Comparison of ENCODE assay signal across 11 cellular contexts in genomic region chr19:17671906-17672305, GRCh38. TPM values are rescaled to one million over a fixed set of nuclear protein-coding genes. Genes with fewer than 3 reads are reported as not detected.
A peak's percentile ranks its signal among the peaks of the same experiment; 100 is the strongest.
DNase-seq lines count a peak whose midpoint lies in the region; ATAC-seq and TF ChIP-seq lines count a peak whose summit lies in the region.
"Had no signal": no experiment of that assay in that cellular context is flagged by ENCODE, and none has a peak within 500 bp of the region (broad histone marks: within the 10 kb centered on the region; RNA-seq: fewer than 3 reads in every experiment).

No MANE protein-coding gene starts in this region.

- H2AFZ ChIP-seq in osteoblast (ENCODE audit: low read length) = no peak overlapping the region

- no peaks in the 10 kb centered on the region for H3K9me3 ChIP-seq in osteoblast (ENCODE audit: low read depth, low read length)
- H3K9me3 ChIP-seq: BLaER1, body of pancreas had no signal

- peak; percentile 51 for DNase-seq in activated CD4-positive, alpha-beta T cell treated with anti-CD3 and anti-CD28 coated beads for 48 hours
- DNase-seq in activated CD4-positive, alpha-beta T cell treated with anti-CD3 and anti-CD28 coated beads for 4 hours = no peak
- DNase-seq in NCI-H2196 treated with DMSO at 0.1 percent for 48 hours (lab: John Stamatoyannopoulos, UW; ENCODE audit: unreplicated experiment) = peak; percentile 8
- DNase-seq in amniotic epithelial cell (ENCODE audit: low read depth) = peak; percentile 42
- DNase-seq in osteoblast (ENCODE audit: insufficient read length, low spot score, missing footprints) = peak; percentile 88
- DNase-seq in activated CD4-positive, CD25-positive, alpha-beta regulatory T cell treated with anti-CD3 and anti-CD28 coated beads, Interleukin-2, amount 50 U/mL, for 72 hours = no peak
- DNase-seq in NCI-H2029 (lab: John Stamatoyannopoulos, UW) = no peak
- DNase-seq: midbrain had no signal

- H3K36me3 ChIP-seq in osteoblast (ENCODE audit: insufficient read depth, low read length) = no peaks in the 10 kb centered on the region
- H3K36me3 ChIP-seq: BLaER1 had no signal

- no peak overlapping the region for H3K27ac ChIP-seq in osteoblast (ENCODE audit: low read depth, low read length)
- H3K27ac ChIP-seq: BLaER1, body of pancreas had no signal

- H4K20me1 ChIP-seq in osteoblast (ENCODE audit: insufficient read depth, low read length) = no peaks in the 10 kb centered on the region
- H4K20me1 ChIP-seq: BLaER1 had no signal

- peaks cover 4% of the 10 kb centered on the region for H3K27me3 ChIP-seq in osteoblast (ENCODE audit: insufficient read depth, low read length)
- H3K27me3 ChIP-seq: BLaER1, body of pancreas had no signal

- H3K4me1 ChIP-seq in osteoblast (ENCODE audit: insufficient read depth, low read length) = no peaks in the 10 kb centered on the region
- H3K4me1 ChIP-seq: BLaER1, body of pancreas had no signal

- H3K4me3 ChIP-seq in osteoblast (ENCODE audit: insufficient read depth, low read length) = no peak overlapping the region
- H3K4me3 ChIP-seq: BLaER1, body of pancreas had no signal

- TF ChIP-seq CTCF in osteoblast (IDR thresholded peaks at IDR 0.05; ENCODE audit: extremely low read depth, low read depth, low read length) = no peak

- ATAC-seq in HG03571 (IDR thresholded peaks at IDR 0.05; ENCODE audit: unreplicated experiment) = no peak
- ATAC-seq: body of pancreas had no signal

- H3K4me2 ChIP-seq in osteoblast (ENCODE audit: insufficient read depth, low read length) = no peak overlapping the region
- H3K4me2 ChIP-seq: BLaER1 had no signal

- H3K79me2 ChIP-seq in osteoblast (ENCODE audit: insufficient read depth, low read length) = no peaks in the 10 kb centered on the region

RNA-seq across cellular contexts. Expression of gene UNC13A, which starts 16.2 kb away (rescaled TPM):
- total RNA-seq in osteoblast = under 0.01 TPM in 2 replicates

RNA-seq across cellular contexts. Expression of gene MAP1S, which starts 47.4 kb away (rescaled TPM):
- 15.2 and 16.5 TPM in 2 replicates for total RNA-seq in osteoblast

Comparison
In these comparisons a context has a peak if more than half of its experiments do, and no peak if none do; other contexts are left out.
1. DNase-seq: peak in activated CD4-positive, alpha-beta T cell treated with anti-CD3 and anti-CD28 coated beads for 48 hours (single experiment), NCI-H2196 treated with DMSO at 0.1 percent for 48 hours (single experiment), amniotic epithelial cell (single experiment) and osteoblast (single experiment); none in activated CD4-positive, alpha-beta T cell treated with anti-CD3 and anti-CD28 coated beads for 4 hours (0 of 2), activated CD4-positive, CD25-positive, alpha-beta regulatory T cell treated with anti-CD3 and anti-CD28 coated beads, Interleukin-2, amount 50 U/mL, for 72 hours (single experiment) and NCI-H2029 (single experiment).